In genomic region chr2:55902971-55903370, GRCh38 we compare ENCODE assay signal across 24 cellular contexts. TPM values are rescaled to one million over a fixed set of nuclear protein-coding genes. Genes with fewer than 3 reads are reported as not detected.
"Had no signal": no experiment of that assay in that cellular context is flagged by ENCODE, and none has a peak within 500 bp of the region (broad histone marks: within the 10 kb centered on the region; RNA-seq: fewer than 3 reads in every experiment).

No MANE protein-coding gene starts in this region.

- H3K9me3 ChIP-seq: colonic mucosa, gastrocnemius medialis, lower lobe of right lung, neutrophil, prostate gland, sigmoid colon, thoracic aorta, transverse colon, vagina had no signal

- H3K36me3 ChIP-seq: colonic mucosa, gastrocnemius medialis, heart left ventricle, lower lobe of right lung, neutrophil, prostate gland, sigmoid colon, thoracic aorta, transverse colon, vagina had no signal

- H3K27ac ChIP-seq: colonic mucosa, gastrocnemius medialis, heart left ventricle, hepatocyte, lower lobe of right lung, neutrophil, parathyroid adenoma, prostate gland, sigmoid colon, transverse colon, vagina had no signal

- H3K9me3 Mint-ChIP-seq: endodermal cell had no signal

- H3K27me3 ChIP-seq: colonic mucosa, gastrocnemius medialis, heart left ventricle, hepatocyte, neutrophil, sigmoid colon, transverse colon, vagina had no signal

- H3K4me1 ChIP-seq: colonic mucosa, gastrocnemius medialis, lower lobe of right lung, parathyroid adenoma, prostate gland, sigmoid colon, transverse colon, vagina had no signal

- H3K4me3 ChIP-seq: colonic mucosa, gastrocnemius medialis, heart left ventricle, hepatocyte, lower lobe of right lung, prostate gland, sigmoid colon, thoracic aorta, transverse colon, vagina had no signal

- DNase-seq: colonic mucosa; effector CD8-positive, alpha-beta T cell; endodermal cell; foreskin fibroblast; gastrocnemius medialis; heart left ventricle; left ventricle myocardium superior; lower lobe of right lung; natural killer cell; right cardiac atrium; sigmoid colon; stimulated activated CD4-positive, alpha-beta T cell treated with anti-CD3 and anti-CD28 coated beads, Interleukin-4, amount 100 ng/mL, for 4 hours; transverse colon had no signal

- H3K36me3 Mint-ChIP-seq: natural killer cell; stimulated activated memory B cell treated with anti-CD40 and anti-IgM and Interleukin-4, amounts not matched to agents 10 μg/mL and 1 μg/mL and 100 μg/mL, for 72 hours had no signal

- ATAC-seq: esophagus mucosa; gastrocnemius medialis; heart left ventricle; left ventricle myocardium superior; lower lobe of right lung; natural killer cell; right cardiac atrium; stimulated activated memory B cell treated with anti-CD40 and anti-IgM and Interleukin-4, amounts not matched to agents 10 μg/mL and 1 μg/mL and 100 μg/mL, for 72 hours had no signal

- H3K4me1 Mint-ChIP-seq: natural killer cell; neural crest cell; stimulated activated memory B cell treated with anti-CD40 and anti-IgM and Interleukin-4, amounts not matched to agents 10 μg/mL and 1 μg/mL and 100 μg/mL, for 72 hours had no signal

- H3K27ac Mint-ChIP-seq: dendritic cell treated with granulocyte-macrophage colony-stimulating factor and Interleukin-4, amounts not matched to agents 40 ng/mL and 50 ng/mL, for 4 days; endodermal cell; natural killer cell; stimulated activated memory B cell treated with anti-CD40 and anti-IgM and Interleukin-4, amounts not matched to agents 10 μg/mL and 1 μg/mL and 100 μg/mL, for 72 hours; stimulated activated naive CD8-positive, alpha-beta T cell treated with anti-CD3 and anti-CD28 coated beads, Interleukin-15, Interleukin-2, amounts not matched to agents 100 ng/mL and 50 ng/mL, for 24 hours had no signal

- H3K27me3 Mint-ChIP-seq: dendritic cell treated with granulocyte-macrophage colony-stimulating factor and Interleukin-4, amounts not matched to agents 40 ng/mL and 50 ng/mL, for 4 days; stimulated activated memory B cell treated with anti-CD40 and anti-IgM and Interleukin-4, amounts not matched to agents 10 μg/mL and 1 μg/mL and 100 μg/mL, for 72 hours had no signal

- H3K4me3 Mint-ChIP-seq: dendritic cell treated with granulocyte-macrophage colony-stimulating factor and Interleukin-4, amounts not matched to agents 40 ng/mL and 50 ng/mL, for 4 days; endodermal cell; natural killer cell; neural crest cell; stimulated activated memory B cell treated with anti-CD40 and anti-IgM and Interleukin-4, amounts not matched to agents 10 μg/mL and 1 μg/mL and 100 μg/mL, for 72 hours; stimulated activated naive CD8-positive, alpha-beta T cell treated with anti-CD3 and anti-CD28 coated beads, Interleukin-15, Interleukin-2, amounts not matched to agents 100 ng/mL and 50 ng/mL, for 24 hours had no signal

RNA-seq across cellular contexts. Expression of gene EFEMP1, which starts 20.6 kb away (rescaled TPM):
- total RNA-seq: natural killer cell had no signal
